In genomic region chr3:170780471-170780870, GRCh38 we compare ENCODE assay signal across 22 cellular contexts.
DNase-seq lines count a peak whose midpoint lies in the region; ATAC-seq, FAIRE-seq and TF ChIP-seq lines count a peak whose summit lies in the region.
"Had no signal": no experiment of that assay in that cellular context is flagged by ENCODE, and none has a peak within 500 bp of the region (broad histone marks: within the 10 kb centered on the region; RNA-seq: fewer than 3 reads in every experiment).

No MANE protein-coding gene starts in this region.

- H3K79me2 ChIP-seq in K562 (ENCODE audit: control insufficient read depth, insufficient read depth, low read length), result no peaks in the 10 kb centered on the region
- no peaks in the 10 kb centered on the region for H3K79me2 ChIP-seq in mesendoderm (ENCODE audit: control insufficient read depth, insufficient read depth, low read length)

- H3K4me1 ChIP-seq in CD8-positive, alpha-beta memory T cell (ENCODE audit: insufficient read depth, low read length), result no peaks in the 10 kb centered on the region
- H3K4me1 ChIP-seq in K562 (replicated peaks in 1 of 2; ENCODE audit: control insufficient read depth in 2 of 2, insufficient read depth in 2 of 2, low read length in 2 of 2), result peaks cover 12 to 59% of the 10 kb centered on the region in 2 experiments
- no peaks in the 10 kb centered on the region for H3K4me1 ChIP-seq in mesendoderm (ENCODE audit: control insufficient read depth, low read depth, low read length)
- H3K4me1 ChIP-seq: BLaER1, Caco-2 had no signal

- H4K5ac ChIP-seq in mesendoderm (ENCODE audit: low read length), result no peak overlapping the region

- no peak overlapping the region for H2AK5ac ChIP-seq in mesendoderm (ENCODE audit: low read length)

- no peaks in the 10 kb centered on the region for H3K79me1 ChIP-seq in mesendoderm (ENCODE audit: low read length)

- H3K9ac ChIP-seq in K562 (ENCODE audit: insufficient read depth in 1 of 2, low read depth in 2 of 2, low read length in 2 of 2) (no peak overlapping the region; a peak in 1 of 4 replicates), mesendoderm (ENCODE audit: low read length) (no peak overlapping the region)
- H3K9ac ChIP-seq: BLaER1 had no signal

- no peak for FAIRE-seq in K562 (lab: Jason Lieb, UNC)
- FAIRE-seq: A204.1, D721Med, G401.6, GM12891, GM19239 had no signal

- peak overlapping the region; percentile 4 for H3K27ac ChIP-seq in CD8-positive, alpha-beta memory T cell (ENCODE audit: low read depth, low read length)
- peak overlapping the region; percentile 11; the same call in 2 of the 3 replicates for H3K27ac ChIP-seq in K562 (ENCODE audit: extremely low read depth, low read depth, low read length)
- no peak overlapping the region for H3K27ac ChIP-seq in mesendoderm (ENCODE audit: low read depth, low read length)
- H3K27ac ChIP-seq: BLaER1 had no signal

- no peak overlapping the region for H3K4me3 Mint-ChIP-seq in CD8-positive, alpha-beta memory T cell
- H3K4me3 Mint-ChIP-seq: CD14-positive monocyte; CD4-positive, alpha-beta memory T cell; CD4-positive, CD25-positive, alpha-beta regulatory T cell had no signal

- H4K20me1 ChIP-seq in K562 (replicated peaks; ENCODE audit: control insufficient read depth, insufficient read depth, low read length), result no peaks in the 10 kb centered on the region
- H4K20me1 ChIP-seq: BLaER1 had no signal

- no peak overlapping the region for H2BK5ac ChIP-seq in mesendoderm (ENCODE audit: low read length)

- no peak overlapping the region for H3K23ac ChIP-seq in mesendoderm (ENCODE audit: low read length)

- no peak overlapping the region for H4K8ac ChIP-seq in mesendoderm (ENCODE audit: low read depth, low read length)

- no peak overlapping the region for H3K27ac Mint-ChIP-seq in CD8-positive, alpha-beta memory T cell
- H3K27ac Mint-ChIP-seq: CD14-positive monocyte; CD4-positive, alpha-beta memory T cell; CD4-positive, CD25-positive, alpha-beta regulatory T cell had no signal

- no peak for TF ChIP-seq POLR2A in K562 (conservative IDR thresholded peaks at IDR 0.05)

- no peaks in the 10 kb centered on the region for H3K36me3 ChIP-seq in CD8-positive, alpha-beta memory T cell (ENCODE audit: insufficient read depth, low read length)
- H3K36me3 ChIP-seq in K562 (ENCODE audit: control insufficient read depth, insufficient read depth, low read length), result no peaks in the 10 kb centered on the region
- H3K36me3 ChIP-seq in mesendoderm (ENCODE audit: control insufficient read depth, insufficient read depth, low read length), result no peaks in the 10 kb centered on the region
- H3K36me3 ChIP-seq: BE2C, BLaER1 had no signal

- H3K9me3 Mint-ChIP-seq in CD8-positive, alpha-beta memory T cell, result peaks cover 0 to 4% (median 0%) of the 10 kb centered on the region in 5 donors

- DNase-seq in CD8-positive, alpha-beta memory T cell, result no peak
- DNase-seq in K562 (ENCODE audit: extremely low read depth in 1 of 4, low spot score in 3 of 4), result no peak
- no peak for DNase-seq in mesendoderm
- no peak for DNase-seq in activated CD8-positive, alpha-beta memory T cell treated with anti-CD3 and anti-CD28 coated beads, Interleukin-2, amount 50 U/mL, for 48 hours
- no peak for DNase-seq in activated CD8-positive, alpha-beta memory T cell treated with anti-CD3 and anti-CD28 coated beads for 24 hours
- DNase-seq: 8988T; ACHN; BE2C; C1 segment of cervical spinal cord; Caco-2; Calu3; CD4-positive, alpha-beta memory T cell; CD4-positive, CD25-positive, alpha-beta regulatory T cell; DMS79 treated with DMSO at 0.1 percent for 48 hours; GF-D8 had no signal

- POLR2A ChIA-PET in CD8-positive, alpha-beta memory T cell (lab: Charles Lee), result no interaction called here
- POLR2A ChIA-PET in K562 (lab: Yijun Ruan, JAX), result interaction anchor here (0.7 to 1.1 kb wide), 3 partner anchors 12 to 677 kb away, joined by 3 to 6 read pairs (median 4); no protein-coding TSS in a partner anchor

- TF ChIP-seq RAD21 in K562 (CRISPR knock-in tag; conservative IDR thresholded peaks at IDR 0.05 in 1 of 2, IDR thresholded peaks at IDR 0.05 in 1 of 2), result no peak

- CTCF ChIA-PET in CD8-positive, alpha-beta memory T cell (lab: Charles Lee), result no interaction called here
- CTCF ChIA-PET in K562 (lab: Yijun Ruan, JAX; ENCODE audit: low intra/inter-chr PET ratio), result no interaction called here

- no peaks in the 10 kb centered on the region for H3K27me3 ChIP-seq in CD8-positive, alpha-beta memory T cell (ENCODE audit: insufficient read depth, low read length, poor library complexity, severe bottlenecking)
- H3K27me3 ChIP-seq in K562 (ENCODE audit: control insufficient read depth in 2 of 2, insufficient read depth in 2 of 2, low read length in 2 of 2) (no peaks in the 10 kb centered on the region), mesendoderm (ENCODE audit: insufficient read depth, low read length, poor library complexity) (no peaks in the 10 kb centered on the region)
- H3K27me3 ChIP-seq: BE2C, BLaER1 had no signal

- H3K9me3 ChIP-seq in CD8-positive, alpha-beta memory T cell (ENCODE audit: low read length), result no peaks in the 10 kb centered on the region
- H3K9me3 ChIP-seq in K562 (replicated peaks; ENCODE audit: control insufficient read depth, insufficient read depth, low read depth, low read length), result no peaks in the 10 kb centered on the region
- H3K9me3 ChIP-seq: BE2C, BLaER1 had no signal

- no TSS peak for BruUV-seq in K562 (replicated peaks; lab: Mats Ljungman, UMichigan)

- H3K9me1 ChIP-seq in K562 (ENCODE audit: control insufficient read depth, insufficient read depth, low read length), result no peaks in the 10 kb centered on the region

- H3K4me2 ChIP-seq in K562 (ENCODE audit: insufficient read depth, low read length) (no peak overlapping the region), mesendoderm (ENCODE audit: low read length) (no peak overlapping the region)
- H3K4me2 ChIP-seq: BLaER1 had no signal

- no peak for ATAC-seq in K562

- H2BK15ac ChIP-seq in mesendoderm (replicated peaks; ENCODE audit: low read depth), result no peak overlapping the region

- peak overlapping the region; percentile 68 for H3K18ac ChIP-seq in mesendoderm (ENCODE audit: low read length)

- intact Hi-C loops in K562 (cut with micrococcal nuclease), result no loop called here

- H3K4me3 ChIP-seq in CD8-positive, alpha-beta memory T cell (ENCODE audit: low read length), result no peak overlapping the region
- H3K4me3 ChIP-seq in K562 (no peak overlapping the region), mesendoderm (ENCODE audit: low read length) (no peak overlapping the region)
- H3K4me3 ChIP-seq: BLaER1 had no signal

- in situ Hi-C loops in K562 (cut with MboI), result no loop called here

- no peak overlapping the region for H3K56ac ChIP-seq in mesendoderm (ENCODE audit: low read length)

- no peak for TF ChIP-seq EP300 in K562 (IDR thresholded peaks at IDR 0.05; ENCODE audit: low read length)

- WGBS in K562 (ENCODE audit: insufficient coverage, low coverage, missing lambda C conversion rate), result 32% methylated on average over 1 of the region's 1 CpG
- whole genome bisulfite sequencing in mesendoderm (ENCODE audit: extremely low coverage, insufficient coverage, low lambda C conversion rate), result no CpG with 5 or more reads among the region's 1 CpG

- no peaks in the 10 kb centered on the region for H3K4me1 Mint-ChIP-seq in CD8-positive, alpha-beta memory T cell
- H3K4me1 Mint-ChIP-seq: CD14-positive monocyte; CD4-positive, alpha-beta memory T cell; CD4-positive, CD25-positive, alpha-beta regulatory T cell had no signal

- no peak overlapping the region for H3K4ac ChIP-seq in mesendoderm (ENCODE audit: low read depth, low read length)

- peaks cover 22 to 69% of the 10 kb centered on the region in 2 donors for H3K27me3 Mint-ChIP-seq in CD8-positive, alpha-beta memory T cell

- TF ChIP-seq CTCF in K562 (IDR thresholded peaks at IDR 0.05 in 2 of 3, conservative IDR thresholded peaks at IDR 0.05 in 1 of 3; ENCODE audit: insufficient read depth in 2 of 3, low read depth in 1 of 3, low read length in 3 of 3), result peak in 1 of 3 experiments; percentile 4; a peak in 1 of 6 replicates

- peak overlapping the region; percentile 69 for H2AFZ ChIP-seq in K562 (ENCODE audit: low read depth, low read length)

- H2BK120ac ChIP-seq in mesendoderm (ENCODE audit: low read depth, low read length), result no peak overlapping the region

- no peaks in the 10 kb centered on the region for H3K36me3 Mint-ChIP-seq in CD8-positive, alpha-beta memory T cell
- H3K36me3 Mint-ChIP-seq: CD14-positive monocyte; CD4-positive, alpha-beta memory T cell; CD4-positive, CD25-positive, alpha-beta regulatory T cell had no signal

TF ChIP-seq in K562, 482 proteins besides CTCF, POLR2A, EP300 and RAD21:
- no peak for TF ChIP-seq JUNB (CRISPR knock-in tag; conservative IDR thresholded peaks at IDR 0.05)
- peak; percentile 16; the same call in 1 of the 2 replicates for TF ChIP-seq CHAMP1 (IDR thresholded peaks at IDR 0.05)
- no peak for TF ChIP-seq ZC3H4 (CRISPR knock-in tag; IDR thresholded peaks at IDR 0.05; ENCODE audit: borderline replicate concordance)
- no peak for TF ChIP-seq SMAD3 (CRISPR knock-in tag; conservative IDR thresholded peaks at IDR 0.05)
- TF ChIP-seq ZKSCAN1 (IDR thresholded peaks at IDR 0.05; ENCODE audit: low read depth, low read length), result peak; percentile 91
- peak; percentile 39; the same call in 1 of the 2 replicates for TF ChIP-seq NFRKB (IDR thresholded peaks at IDR 0.05; ENCODE audit: low read depth)
- peak; percentile 42; the same call in 1 of the 2 replicates for TF ChIP-seq RFX7 (CRISPR knock-in tag; IDR thresholded peaks at IDR 0.05)
- TF ChIP-seq TBP (optimal IDR thresholded peaks at IDR 0.05; ENCODE audit: low read depth, low read length), result peak; percentile 70
- TF ChIP-seq ZNF584 (CRISPR knock-in tag; IDR thresholded peaks at IDR 0.05; ENCODE audit: low read depth), result 0 out of 2 replicates have a peak, but pooled peaks have one; percentile 41
